ENCODE assay signal across 8 cellular contexts in the genomic region with DNA sequence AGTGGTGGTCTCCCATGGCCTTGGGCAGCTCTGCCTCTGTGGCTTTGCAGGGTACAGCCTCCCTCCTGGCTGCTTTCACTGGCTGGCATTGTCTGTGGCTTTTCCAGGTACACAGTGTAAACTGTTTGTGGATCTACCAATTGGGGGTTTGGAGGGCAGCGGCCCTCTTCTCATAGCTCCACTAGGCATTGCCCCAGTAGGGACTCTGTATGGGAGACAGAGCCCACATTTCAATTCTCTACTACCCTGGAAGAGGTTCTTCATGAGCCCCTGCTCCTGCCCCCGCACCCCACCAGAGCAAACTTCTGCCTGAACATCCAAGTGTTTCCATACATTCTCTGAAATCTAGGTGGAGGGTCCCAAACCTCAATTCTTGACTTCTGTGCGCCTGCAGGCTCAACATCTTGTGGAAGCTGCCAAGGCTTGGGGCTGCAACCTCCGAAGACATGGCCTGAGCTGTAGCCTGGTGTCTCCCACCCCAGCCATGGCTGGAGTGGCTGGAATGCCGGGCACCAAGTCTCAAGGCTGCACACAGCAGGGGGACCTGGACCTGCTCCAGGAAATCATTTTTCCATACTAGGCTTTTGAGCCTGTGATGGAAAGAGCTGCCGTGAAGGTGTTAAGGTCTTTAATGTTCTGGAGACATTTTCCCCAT.
A peak's percentile ranks its signal among the peaks of the same experiment; 100 is the strongest.
DNase-seq lines count a peak whose midpoint lies in the region; ATAC-seq, FAIRE-seq and TF ChIP-seq lines count a peak whose summit lies in the region.
"Not testable (repeated sequence)": the region's sequence is repeated elsewhere in the genome, so short reads cannot be mapped to it uniquely, and the experiment has no call there.

No MANE protein-coding gene starts in this region.

- not testable (repeated sequence) for ATAC-seq in left cardiac atrium, upper lobe of right lung
- peak; percentile 36 for ATAC-seq in stimulated activated effector memory CD8-positive, alpha-beta T cell treated with anti-CD3 and anti-CD28 coated beads, Interleukin-12 subunit alpha, Interleukin-12 subunit beta, amount 100 ng/mL, for 72 hours
- ATAC-seq in stimulated activated memory B cell treated with anti-CD40 and anti-IgM and Interleukin-4, amounts not matched to agents 10 μg/mL and 1 μg/mL and 100 μg/mL, for 72 hours, result peak; percentile 55
- peak; percentile 63 for ATAC-seq in aorta (ENCODE audit: low FRiP score)

- H3K9ac ChIP-seq in Karpas-422 (ENCODE audit: low read length); kidney (ENCODE audit: low read length in 2 of 2): not testable (repeated sequence)

- not testable (repeated sequence) for TF ChIP-seq CTCF in kidney (IDR thresholded peaks at IDR 0.05; ENCODE audit: borderline replicate concordance, extremely low read depth, insufficient read depth); upper lobe of right lung (IDR thresholded peaks at IDR 0.05)

- not testable (repeated sequence) for H4K20me1 ChIP-seq in Karpas-422 (ENCODE audit: insufficient read depth, low read depth, low read length)

- not testable (repeated sequence) for H3K4me3 Mint-ChIP-seq in stimulated activated effector memory CD8-positive, alpha-beta T cell treated with anti-CD3 and anti-CD28 coated beads, Interleukin-12 subunit alpha, Interleukin-12 subunit beta, amount 100 ng/mL, for 72 hours; stimulated activated memory B cell treated with anti-CD40 and anti-IgM and Interleukin-4, amounts not matched to agents 10 μg/mL and 1 μg/mL and 100 μg/mL, for 72 hours

- not testable (repeated sequence) for H3K4me1 Mint-ChIP-seq in stimulated activated effector memory CD8-positive, alpha-beta T cell treated with anti-CD3 and anti-CD28 coated beads, Interleukin-12 subunit alpha, Interleukin-12 subunit beta, amount 100 ng/mL, for 72 hours; stimulated activated memory B cell treated with anti-CD40 and anti-IgM and Interleukin-4, amounts not matched to agents 10 μg/mL and 1 μg/mL and 100 μg/mL, for 72 hours

- H3K4me3 ChIP-seq in Karpas-422 (ENCODE audit: low read length); kidney (ENCODE audit: low read length in 2 of 2); upper lobe of right lung; aorta (ENCODE audit: low read length in 2 of 2): not testable (repeated sequence)

- H3K36me3 ChIP-seq in Karpas-422 (ENCODE audit: insufficient read depth, low read length); kidney (ENCODE audit: control insufficient read depth in 1 of 2, insufficient read depth in 2 of 2, low read length in 2 of 2); upper lobe of right lung; aorta (ENCODE audit: control insufficient read depth in 1 of 2, insufficient read depth in 2 of 2, low read length in 1 of 2): not testable (repeated sequence)

- H3K9me2 ChIP-seq in Karpas-422 (replicated peaks; ENCODE audit: insufficient read depth, low read length), result not testable (repeated sequence)

- intact Hi-C loops in left cardiac atrium (cut with DNase I); kidney (cut with DNase I); upper lobe of right lung (cut with DNase I); aorta (cut with DNase I): not testable (repeated sequence)

- not testable (repeated sequence) for H3K27ac ChIP-seq in Karpas-422 (ENCODE audit: low read length); kidney (ENCODE audit: low read depth in 2 of 2, low read length in 2 of 2); upper lobe of right lung; aorta (ENCODE audit: low read depth in 1 of 2, low read length in 2 of 2)

- not testable (repeated sequence) for H3K9me3 ChIP-seq in Karpas-422 (ENCODE audit: low read length); kidney (ENCODE audit: control insufficient read depth in 1 of 2, low read length in 2 of 2); upper lobe of right lung; aorta (ENCODE audit: control insufficient read depth, low read length)

- H3K27me3 ChIP-seq in Karpas-422 (ENCODE audit: low read length); upper lobe of right lung; aorta (ENCODE audit: control insufficient read depth in 1 of 2, insufficient read depth in 2 of 2, low read length in 1 of 2): not testable (repeated sequence)

- H3K4me1 ChIP-seq in Karpas-422 (ENCODE audit: low read length); kidney (ENCODE audit: control insufficient read depth in 1 of 2, insufficient read depth in 1 of 2, low read depth in 1 of 2, low read length in 2 of 2); upper lobe of right lung; aorta (ENCODE audit: control insufficient read depth in 1 of 2, insufficient read depth in 2 of 2, low read length in 2 of 2): not testable (repeated sequence)

- 73% methylated on average over 3 to 4 of the region's 6 CpGs for WGBS in aorta, 2 donors

- not testable (repeated sequence) for H3K36me3 Mint-ChIP-seq in stimulated activated effector memory CD8-positive, alpha-beta T cell treated with anti-CD3 and anti-CD28 coated beads, Interleukin-12 subunit alpha, Interleukin-12 subunit beta, amount 100 ng/mL, for 72 hours; stimulated activated memory B cell treated with anti-CD40 and anti-IgM and Interleukin-4, amounts not matched to agents 10 μg/mL and 1 μg/mL and 100 μg/mL, for 72 hours

- not testable (repeated sequence) for FAIRE-seq in kidney (lab: Jason Lieb, UNC)

- not testable (repeated sequence) for H3K79me2 ChIP-seq in Karpas-422 (ENCODE audit: low read length)

- H3K27ac Mint-ChIP-seq in stimulated activated effector memory CD8-positive, alpha-beta T cell treated with anti-CD3 and anti-CD28 coated beads, Interleukin-12 subunit alpha, Interleukin-12 subunit beta, amount 100 ng/mL, for 72 hours; stimulated activated memory B cell treated with anti-CD40 and anti-IgM and Interleukin-4, amounts not matched to agents 10 μg/mL and 1 μg/mL and 100 μg/mL, for 72 hours: not testable (repeated sequence)

- not testable (repeated sequence) for H3K27me3 Mint-ChIP-seq in stimulated activated memory B cell treated with anti-CD40 and anti-IgM and Interleukin-4, amounts not matched to agents 10 μg/mL and 1 μg/mL and 100 μg/mL, for 72 hours

- not testable (repeated sequence) for H3K9me3 Mint-ChIP-seq in stimulated activated effector memory CD8-positive, alpha-beta T cell treated with anti-CD3 and anti-CD28 coated beads, Interleukin-12 subunit alpha, Interleukin-12 subunit beta, amount 100 ng/mL, for 72 hours; stimulated activated memory B cell treated with anti-CD40 and anti-IgM and Interleukin-4, amounts not matched to agents 10 μg/mL and 1 μg/mL and 100 μg/mL, for 72 hours

- H3K4me2 ChIP-seq in Karpas-422 (ENCODE audit: low read depth, low read length, poor library complexity, severe bottlenecking), result not testable (repeated sequence)

- H2AFZ ChIP-seq in Karpas-422 (ENCODE audit: low read length), result not testable (repeated sequence)

- DNase-seq in Karpas-422 (peak; percentile 14), left cardiac atrium (peak; percentile 7), islet precursor cell (peak; percentile 19), kidney (peak; percentile 52), upper lobe of right lung (peak; percentile 44), aorta (peak in 1 of 2 donors; percentile 74)
- not testable (repeated sequence) for DNase-seq in stimulated activated effector memory CD8-positive, alpha-beta T cell treated with anti-CD3 and anti-CD28 coated beads, Interleukin-12 subunit alpha, Interleukin-12 subunit beta, amount 100 ng/mL, for 72 hours (ENCODE audit: low spot score in 2 of 2)
